In the genomic region with DNA sequence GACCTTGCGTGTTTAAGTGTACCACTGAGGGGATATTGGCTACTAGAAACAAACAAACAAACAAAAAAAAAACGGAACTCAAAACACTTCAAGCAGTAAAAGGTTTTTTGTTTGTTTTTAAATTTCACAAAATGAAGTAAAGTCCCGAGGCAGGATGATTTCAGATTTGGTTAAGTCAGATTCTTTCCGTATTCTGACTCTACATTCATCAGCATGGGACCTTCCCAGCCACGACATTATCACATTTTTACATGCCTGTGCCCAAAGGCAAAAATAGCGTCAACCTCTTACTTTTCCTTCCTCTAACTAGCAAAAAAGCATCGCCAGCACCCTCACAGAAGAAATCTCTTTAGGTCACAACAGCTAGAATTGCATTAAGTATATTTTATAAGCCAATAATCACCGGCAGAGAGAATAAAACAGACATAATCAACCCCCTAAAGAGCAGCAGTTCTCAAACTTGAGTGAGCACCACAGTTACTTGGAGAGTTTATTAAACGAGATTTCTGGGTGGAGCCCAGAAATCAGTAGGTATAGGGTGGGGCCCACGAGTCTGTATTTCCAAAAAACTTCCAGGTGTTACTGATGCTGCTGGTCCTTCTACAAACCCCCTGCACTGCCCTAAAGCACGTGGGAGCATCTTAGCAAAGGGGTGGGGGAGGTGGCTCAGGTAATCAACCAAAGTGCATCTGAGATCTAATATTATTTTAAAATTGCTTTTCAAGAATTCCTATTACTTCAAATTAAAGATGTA, we compare ENCODE assay signal across 1 cellular context.
TF ChIP-seq lines count a peak whose summit lies in the region.

No MANE protein-coding gene starts in this region.

TF ChIP-seq in GM23338, 12 proteins besides CTCF, POLR2A, EP300 and RAD21 (continued from another document):
- TF ChIP-seq ZNF462 (CRISPR knock-in tag; IDR thresholded peaks at IDR 0.05): no peak
- no peak for TF ChIP-seq NANOG (IDR thresholded peaks at IDR 0.05; ENCODE audit: borderline replicate concordance)
